ENCODE assay signal across 9 cellular contexts in genomic region chr9:114386886-114387677, GRCh38. TPM values are rescaled to one million over a fixed set of nuclear protein-coding genes. Genes with fewer than 3 reads are reported as not detected.
DNase-seq lines count a peak whose midpoint lies in the region; ATAC-seq, FAIRE-seq and TF ChIP-seq lines count a peak whose summit lies in the region.
"Had no signal": no experiment of that assay in that cellular context is flagged by ENCODE, and none has a peak within 500 bp of the region (broad histone marks: within the 10 kb centered on the region; RNA-seq: fewer than 3 reads in every experiment).

No MANE protein-coding gene starts in this region.

- peak overlapping the region; percentile 40 for H2AFZ ChIP-seq in DND-41 (ENCODE audit: low read depth, low read length)
- H2AFZ ChIP-seq in OCI-LY1 (ENCODE audit: low read length) = no peak overlapping the region
- H2AFZ ChIP-seq in SK-N-SH (ENCODE audit: low read depth) = no peak overlapping the region

- H3K79me2 ChIP-seq in DND-41 (ENCODE audit: insufficient read depth, low read length) (peaks cover 83% of the 10 kb centered on the region), OCI-LY1 (ENCODE audit: insufficient read depth, low read length) (peaks cover 34% of the 10 kb centered on the region), SK-N-SH (ENCODE audit: insufficient read depth) (no peaks in the 10 kb centered on the region)

- peak overlapping the region; percentile 96 to 99 for H3K4me3 Mint-ChIP-seq in effector memory CD8-positive, alpha-beta T cell
- peak overlapping the region; percentile 99 for H3K4me3 Mint-ChIP-seq in natural killer cell treated with Interleukin-12 subunit alpha and Interleukin-12 subunit beta and Interleukin-15 and Interleukin-18, amount 100 ng/mL, for 72 hours

- no peak for TF ChIP-seq CTCF in DND-41 (IDR thresholded peaks at IDR 0.05; ENCODE audit: borderline replicate concordance, extremely low read depth, low read length, poor library complexity, severe bottlenecking)
- no peak for TF ChIP-seq CTCF in OCI-LY1 (IDR thresholded peaks at IDR 0.05; ENCODE audit: low read length)
- no peak for TF ChIP-seq CTCF in SK-N-SH (IDR thresholded peaks at IDR 0.05)

- no peak for ATAC-seq in DND-41 (ENCODE audit: insufficient read depth, low read depth)
- no peak for ATAC-seq in effector memory CD8-positive, alpha-beta T cell (replicated peaks)
- ATAC-seq in natural killer cell treated with Interleukin-12 subunit alpha and Interleukin-12 subunit beta and Interleukin-15 and Interleukin-18, amount 100 ng/mL, for 72 hours = no peak

- CTCF ChIA-PET in SK-N-SH (lab: Yijun Ruan, JAX) = interaction anchor here (1.1 to 1.8 kb wide), 4 partner anchors 10 to 48 kb away, joined by 3 to 6 read pairs (median 4); no protein-coding TSS in a partner anchor

- POLR2A ChIA-PET in SK-N-SH (lab: Yijun Ruan, JAX) = no interaction called here

- no peak for TF ChIP-seq RAD21 in SK-N-SH (IDR thresholded peaks at IDR 0.05; ENCODE audit: low read length)

- peak overlapping the region; percentile 90 for H3K9ac ChIP-seq in DND-41 (ENCODE audit: low read depth, low read length)
- peak overlapping the region; percentile 91 for H3K9ac ChIP-seq in OCI-LY1 (ENCODE audit: low read length)
- no peak overlapping the region for H3K9ac ChIP-seq in SK-N-SH

- H3K9me3 Mint-ChIP-seq in effector memory CD8-positive, alpha-beta T cell = no peaks in the 10 kb centered on the region
- no peaks in the 10 kb centered on the region for H3K9me3 Mint-ChIP-seq in natural killer cell treated with Interleukin-12 subunit alpha and Interleukin-12 subunit beta and Interleukin-15 and Interleukin-18, amount 100 ng/mL, for 72 hours

- peaks cover 75% of the 10 kb centered on the region for H3K4me1 ChIP-seq in DND-41 (ENCODE audit: insufficient read depth, low read length)
- H3K4me1 ChIP-seq in OCI-LY1 (ENCODE audit: insufficient read depth, low read length, severe bottlenecking) = peaks cover 90% of the 10 kb centered on the region
- H3K4me1 ChIP-seq in SK-N-SH (ENCODE audit: control insufficient read depth in 1 of 2, insufficient read depth in 2 of 2, low read depth in 1 of 2, low read length in 1 of 2) = peaks cover 11 to 14% of the 10 kb centered on the region in 2 experiments; a peak in 3 of 4 replicates

- FAIRE-seq in GM19239 (lab: Jason Lieb, UNC) = no peak

- peaks cover 26% of the 10 kb centered on the region for H3K36me3 ChIP-seq in DND-41 (ENCODE audit: insufficient read depth, low read length)
- H3K36me3 ChIP-seq in OCI-LY1 (ENCODE audit: insufficient read depth, low read length) = peaks cover 4% of the 10 kb centered on the region; the same call in 1 of the 2 replicates
- H3K36me3 ChIP-seq in SK-N-SH (replicated peaks in 1 of 2; ENCODE audit: control insufficient read depth in 1 of 2, insufficient read depth in 2 of 2, low read length in 1 of 2) = no peaks in the 10 kb centered on the region

- H4K20me1 ChIP-seq in DND-41 (ENCODE audit: insufficient read depth, low read length) (peaks cover 7% of the 10 kb centered on the region; the same call in 1 of the 2 replicates), OCI-LY1 (ENCODE audit: insufficient read depth, low read length) (no peaks in the 10 kb centered on the region), SK-N-SH (ENCODE audit: insufficient read depth) (no peaks in the 10 kb centered on the region)

- H3K4me3 ChIP-seq in DND-41 (ENCODE audit: low read depth in 1 of 2, low read length in 2 of 2) (peak overlapping the region; percentile 42 to 84), OCI-LY1 (ENCODE audit: low read depth, low read length, poor library complexity, severe bottlenecking) (peak overlapping the region; percentile 84), SK-N-SH (ENCODE audit: low read depth in 2 of 2, low read length in 1 of 2) (no peak overlapping the region)

- no peaks in the 10 kb centered on the region for H3K9me2 ChIP-seq in OCI-LY1 (ENCODE audit: low read depth, low read length)
- H3K9me2 ChIP-seq in SK-N-SH = no peaks in the 10 kb centered on the region

- peak overlapping the region; percentile 97 for H3K27ac ChIP-seq in DND-41 (ENCODE audit: low read length)
- peak overlapping the region; percentile 99 for H3K27ac ChIP-seq in OCI-LY1 (ENCODE audit: low read depth, low read length, poor library complexity, severe bottlenecking)
- H3K27ac ChIP-seq in SK-N-SH (ENCODE audit: low read depth in 2 of 2, low read length in 1 of 2) = no peak overlapping the region

- H3K36me3 Mint-ChIP-seq in effector memory CD8-positive, alpha-beta T cell (ENCODE audit: insufficient read depth) = peaks cover 84% of the 10 kb centered on the region
- H3K36me3 Mint-ChIP-seq in natural killer cell treated with Interleukin-12 subunit alpha and Interleukin-12 subunit beta and Interleukin-15 and Interleukin-18, amount 100 ng/mL, for 72 hours = peaks cover 26% of the 10 kb centered on the region

- H3K9me3 ChIP-seq in DND-41 (ENCODE audit: insufficient read depth, low read length, severe bottlenecking) = no peaks in the 10 kb centered on the region
- H3K9me3 ChIP-seq in OCI-LY1 (ENCODE audit: low read length) = no peaks in the 10 kb centered on the region
- no peaks in the 10 kb centered on the region for H3K9me3 ChIP-seq in SK-N-SH

- peaks cover 84 to 86% of the 10 kb centered on the region in 2 donors for H3K4me1 Mint-ChIP-seq in effector memory CD8-positive, alpha-beta T cell (ENCODE audit: low read depth in 2 of 2)
- H3K4me1 Mint-ChIP-seq in natural killer cell treated with Interleukin-12 subunit alpha and Interleukin-12 subunit beta and Interleukin-15 and Interleukin-18, amount 100 ng/mL, for 72 hours (ENCODE audit: low read depth in 2 of 2) = peaks cover 69 to 81% of the 10 kb centered on the region in 2 donors

- no peaks in the 10 kb centered on the region for H3K27me3 Mint-ChIP-seq in effector memory CD8-positive, alpha-beta T cell
- no peaks in the 10 kb centered on the region for H3K27me3 Mint-ChIP-seq in natural killer cell treated with Interleukin-12 subunit alpha and Interleukin-12 subunit beta and Interleukin-15 and Interleukin-18, amount 100 ng/mL, for 72 hours

- H3K4me2 ChIP-seq in DND-41 (ENCODE audit: insufficient read depth, low read length) (peak overlapping the region; percentile 71), OCI-LY1 (ENCODE audit: low read length) (peak overlapping the region; percentile 96), SK-N-SH (no peak overlapping the region)

- peak overlapping the region; percentile 76 to 98 for H3K27ac Mint-ChIP-seq in effector memory CD8-positive, alpha-beta T cell
- peak overlapping the region; percentile 82 to 97 for H3K27ac Mint-ChIP-seq in natural killer cell treated with Interleukin-12 subunit alpha and Interleukin-12 subunit beta and Interleukin-15 and Interleukin-18, amount 100 ng/mL, for 72 hours

- H3K27me3 ChIP-seq in DND-41 (ENCODE audit: insufficient read depth, low read length, poor library complexity) (no peaks in the 10 kb centered on the region), OCI-LY1 (ENCODE audit: insufficient read depth, low read length) (no peaks in the 10 kb centered on the region), SK-N-SH (ENCODE audit: insufficient read depth) (no peaks in the 10 kb centered on the region)

- WGBS in SK-N-SH (ENCODE audit: low lambda C conversion rate) = 91% methylated on average over 6 of the region's 18 CpGs

- H3F3A ChIP-seq in OCI-LY1 (ENCODE audit: insufficient read depth, low read length) (peaks cover 16% of the 10 kb centered on the region; the same call in 1 of the 2 replicates), SK-N-SH (replicated peaks; ENCODE audit: insufficient read depth) (no peaks in the 10 kb centered on the region)

- TF ChIP-seq EP300 in SK-N-SH (IDR thresholded peaks at IDR 0.05; ENCODE audit: borderline replicate concordance in 1 of 2, low read depth in 1 of 2, low read length in 1 of 2) = no peak

- DNase-seq in DND-41 (peak; percentile 57), GM19239 (ENCODE audit: insufficient read length, low spot score) (no peak), T-helper 9 cell (no peak), COR-L47 (lab: John Stamatoyannopoulos, UW) (no peak), SK-N-SH (no peak)
- peak in 1 of 3 experiments; percentile 29 for DNase-seq in effector memory CD8-positive, alpha-beta T cell
- peak; percentile 53 for DNase-seq in natural killer cell treated with Interleukin-12 subunit alpha and Interleukin-12 subunit beta and Interleukin-15 and Interleukin-18, amount 100 ng/mL, for 72 hours (ENCODE audit: low spot score)

TF ChIP-seq in SK-N-SH, 30 proteins besides CTCF, POLR2A, EP300 and RAD21 (continues in another document):
- TF ChIP-seq MAX (IDR thresholded peaks at IDR 0.05; ENCODE audit: low read depth) (no peak), TAF1 (IDR thresholded peaks at IDR 0.05; ENCODE audit: borderline replicate concordance, low read depth, low read length) (no peak), MXI1 (IDR thresholded peaks at IDR 0.05; ENCODE audit: low read depth, low read length) (no peak), MEF2A (IDR thresholded peaks at IDR 0.05; ENCODE audit: borderline replicate concordance, low read depth) (no peak), IRF3 (IDR thresholded peaks at IDR 0.05; ENCODE audit: low read depth, low read length) (no peak)

RNA-seq across cellular contexts. Expression of gene AKNA, which starts 0.7 kb away (rescaled TPM):
- 100 to 1,000 TPM; 332 to 469 TPM for total RNA-seq in natural killer cell treated with Interleukin-12 subunit alpha and Interleukin-12 subunit beta and Interleukin-15 and Interleukin-18, amount 100 ng/mL, for 72 hours
- polyA plus RNA-seq in SK-N-SH (2012; rRNA removed) = 0.70 and 0.84 TPM in 2 replicates
- 0.28 and 0.55 TPM in 2 replicates for polyA plus RNA-seq in SK-N-SH (2012; cell fraction: cytosol; rRNA removed)
- polyA plus RNA-seq in SK-N-SH (2012; cell fraction: nucleus; rRNA removed) = 2.4 and 3.0 TPM in 2 replicates

RNA-seq across cellular contexts. Expression of gene ORM2, which starts 57.4 kb away (rescaled TPM):
- total RNA-seq in natural killer cell treated with Interleukin-12 subunit alpha and Interleukin-12 subunit beta and Interleukin-15 and Interleukin-18, amount 100 ng/mL, for 72 hours = not detected
- not detected in 2 replicates for polyA plus RNA-seq in SK-N-SH (2012; rRNA removed)
- not detected in 2 replicates for polyA plus RNA-seq in SK-N-SH (2012; cell fraction: cytosol; rRNA removed)
- polyA plus RNA-seq in SK-N-SH (2012; cell fraction: nucleus; rRNA removed) = not detected in 2 replicates
- total RNA-seq: M059J had no signal

Comparison
In these comparisons a context has a peak if more than half of its experiments do, and no peak if none do; other contexts are left out.
1. DNase-seq: peak in DND-41 (single experiment) and natural killer cell treated with Interleukin-12 subunit alpha and Interleukin-12 subunit beta and Interleukin-15 and Interleukin-18, amount 100 ng/mL, for 72 hours (single experiment); none in GM19239 (single experiment), T-helper 9 cell (single experiment), COR-L47 (single experiment) and SK-N-SH (single experiment).
2. H3K27ac ChIP-seq: peak in DND-41 (single experiment) and OCI-LY1 (single experiment); none in SK-N-SH (0 of 2).
3. H3K4me3 ChIP-seq: peak in DND-41 (2 of 2) and OCI-LY1 (single experiment); none in SK-N-SH (0 of 2).